Comparison of ENCODE assay signal across 8 cellular contexts in genomic region chr4:127965803-127966175, GRCh38. TPM values are rescaled to one million over a fixed set of nuclear protein-coding genes. Genes with fewer than 3 reads are reported as not detected.
DNase-seq lines count a peak whose midpoint lies in the region; ATAC-seq and TF ChIP-seq lines count a peak whose summit lies in the region.

No MANE protein-coding gene starts in this region.

- H3K27me3 ChIP-seq in KMS-11 (ENCODE audit: insufficient read depth, low read depth), result no peaks in the 10 kb centered on the region
- H3K27me3 ChIP-seq in iPS-20b (ENCODE audit: insufficient read depth, low read length), result no peaks in the 10 kb centered on the region

- peak; percentile 50 to 60 (median 51) for DNase-seq in T-helper 17 cell
- DNase-seq in anterior cingulate cortex (lab: John Stamatoyannopoulos, UW), result peak in 56 of 58 donors; percentile 10 to 80 (median 44)
- DNase-seq in stimulated activated CD4-positive, alpha-beta T cell treated with anti-CD3 and anti-CD28 coated beads, Interleukin-12 subunit alpha, Interleukin-12 subunit beta, amount 100 ng/mL, for 48 hours (ENCODE audit: low read depth in 2 of 3, low spot score in 1 of 3), result peak; percentile 50 to 60 (median 59)
- no peak for DNase-seq in NCI-H226

- no peak overlapping the region for H3K4me3 ChIP-seq in KMS-11 (IDR thresholded peaks at IDR 0.05; ENCODE audit: insufficient read depth, low read depth, low read length)
- peak overlapping the region; percentile 100 for H3K4me3 ChIP-seq in iPS-20b (ENCODE audit: low read length)

- no peaks in the 10 kb centered on the region for H3K27me3 Mint-ChIP-seq in T-helper 17 cell

- H4K20me1 ChIP-seq in KMS-11 (ENCODE audit: insufficient read depth), result no peaks in the 10 kb centered on the region

- H3K79me2 ChIP-seq in KMS-11 (ENCODE audit: insufficient read depth, low read depth), result peaks cover 65% of the 10 kb centered on the region; the same call in 1 of the 2 replicates

- peak overlapping the region; percentile 100 for H3K9ac ChIP-seq in ES-I3 (ENCODE audit: low read depth, low read length)
- peak overlapping the region; percentile 82 for H3K9ac ChIP-seq in KMS-11
- H3K9ac ChIP-seq in iPS-20b (ENCODE audit: low read depth, low read length), result peak overlapping the region; percentile 97

- peaks cover 28% of the 10 kb centered on the region for H3K4me1 Mint-ChIP-seq in T-helper 17 cell

- peaks cover 2% of the 10 kb centered on the region for H3K36me3 Mint-ChIP-seq in T-helper 17 cell (ENCODE audit: low read depth)

- H2AFZ ChIP-seq in KMS-11 (ENCODE audit: low read depth), result peak overlapping the region; percentile 78

- H3K4me3 Mint-ChIP-seq in T-helper 17 cell, result peak overlapping the region; percentile 97

- H3K27ac ChIP-seq in KMS-11 (peak overlapping the region; percentile 74), iPS-20b (ENCODE audit: low read length) (peak overlapping the region; percentile 79)

- H3K9me3 ChIP-seq in ES-I3 (ENCODE audit: control insufficient read depth, insufficient read depth, low read length) (no peaks in the 10 kb centered on the region), T-helper 17 cell (ENCODE audit: control insufficient read depth, low read length, poor library complexity, severe bottlenecking) (no peaks in the 10 kb centered on the region), iPS-20b (ENCODE audit: insufficient read depth, low read depth, low read length) (no peaks in the 10 kb centered on the region)

- H3K36me3 ChIP-seq in ES-I3 (ENCODE audit: insufficient read depth, low read length) (no peaks in the 10 kb centered on the region), KMS-11 (ENCODE audit: insufficient read depth) (0 out of 2 replicates have a peak, but pooled peaks cover 4% of the 10 kb centered on the region), iPS-20b (ENCODE audit: insufficient read depth, low read depth, low read length) (peaks cover 6% of the 10 kb centered on the region; the same call in 1 of the 2 replicates)

- H3K4me1 ChIP-seq in ES-I3 (ENCODE audit: insufficient read depth, low read length) (0 out of 2 replicates have a peak, but pooled peaks cover 4% of the 10 kb centered on the region), KMS-11 (ENCODE audit: low read depth, poor library complexity, severe bottlenecking) (peaks cover 6% of the 10 kb centered on the region), iPS-20b (ENCODE audit: insufficient read depth, low read length) (no peaks in the 10 kb centered on the region)

- peak overlapping the region; percentile 96 for H3K27ac Mint-ChIP-seq in T-helper 17 cell

- no peak for TF ChIP-seq CTCF in KMS-11 (conservative IDR thresholded peaks at IDR 0.05; ENCODE audit: low read depth, low read length)

- peak; percentile 45 for ATAC-seq in GM21723 (IDR thresholded peaks at IDR 0.05; ENCODE audit: unreplicated experiment)
- ATAC-seq in T-helper 17 cell, result peak; percentile 36

- H3K4me2 ChIP-seq in KMS-11, result peak overlapping the region; percentile 95

RNA-seq across cellular contexts. Expression of gene ABHD18, which starts 0.6 kb away (rescaled TPM):
- total RNA-seq in T-helper 17 cell, result 10 to 100 TPM; 20.3 to 22.5 TPM

RNA-seq across cellular contexts. Expression of gene MFSD8, which starts 0.8 kb away (rescaled TPM):
- total RNA-seq in T-helper 17 cell, result 10 to 100 TPM; 22.5 to 27.8 TPM
